ENCODE assay signal across 23 cellular contexts in the genomic region with DNA sequence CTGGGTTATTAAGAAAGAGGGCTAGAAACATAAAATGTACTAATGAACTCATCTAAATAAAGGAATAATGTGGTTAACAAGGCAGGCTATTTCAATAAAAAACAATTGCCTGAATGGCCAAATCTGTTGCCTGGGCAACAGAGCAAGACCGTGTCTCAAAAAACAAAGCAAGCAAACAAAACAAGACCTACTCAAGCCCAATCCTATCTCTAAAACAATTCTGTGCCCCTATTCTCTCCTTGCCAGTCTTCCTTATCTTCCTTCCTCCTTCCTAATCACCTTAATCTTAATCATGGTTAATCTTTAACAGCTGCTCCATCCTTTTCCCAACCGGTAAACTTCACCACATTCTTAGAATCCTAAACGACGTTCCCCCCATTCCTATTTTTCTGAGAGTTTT. TPM values are rescaled to one million over a fixed set of nuclear protein-coding genes. Genes with fewer than 3 reads are reported as not detected.
DNase-seq lines count a peak whose midpoint lies in the region; ATAC-seq and TF ChIP-seq lines count a peak whose summit lies in the region.
"Had no signal": no experiment of that assay in that cellular context is flagged by ENCODE, and none has a peak within 500 bp of the region (broad histone marks: within the 10 kb centered on the region; RNA-seq: fewer than 3 reads in every experiment).

No MANE protein-coding gene starts in this region.

- H3K4me3 ChIP-seq in HUES48 (ENCODE audit: low read depth, low read length) (no peak overlapping the region), endodermal cell (ENCODE audit: low read length) (no peak overlapping the region), trophoblast cell (ENCODE audit: low read depth, low read length) (no peak overlapping the region)
- H3K4me3 ChIP-seq: SJCRH30 had no signal

- no peak overlapping the region for H3K23ac ChIP-seq in trophoblast cell (ENCODE audit: low read length)

- peaks cover 3% of the 10 kb centered on the region for H3K79me1 ChIP-seq in trophoblast cell (ENCODE audit: low read length)

- H3K79me2 ChIP-seq in trophoblast cell (ENCODE audit: control insufficient read depth, insufficient read depth, low read length, poor library complexity) = no peaks in the 10 kb centered on the region

- H3K27me3 ChIP-seq in HUES48 (ENCODE audit: control insufficient read depth, insufficient read depth, low read length) (no peaks in the 10 kb centered on the region), endodermal cell (ENCODE audit: control insufficient read depth, insufficient read depth, low read length, poor library complexity, severe bottlenecking) (no peaks in the 10 kb centered on the region), trophoblast cell (ENCODE audit: insufficient read depth, low read length) (no peaks in the 10 kb centered on the region)

- H4K91ac ChIP-seq in trophoblast cell (ENCODE audit: low read depth, low read length) = no peak overlapping the region

- no peak overlapping the region for H2BK12ac ChIP-seq in trophoblast cell (ENCODE audit: low read length)

- H3K4me2 ChIP-seq in trophoblast cell (ENCODE audit: low read length) = no peak overlapping the region

- H2BK120ac ChIP-seq in trophoblast cell (ENCODE audit: insufficient read depth, low read length, poor library complexity) = no peak overlapping the region

- no peak overlapping the region for H2AFZ ChIP-seq in trophoblast cell (ENCODE audit: insufficient read depth, low read length, poor library complexity)

- WGBS in endodermal cell (ENCODE audit: insufficient coverage in 1 of 2, insufficient read length in 1 of 2), 2 experiments = 16 to 23% methylated on average over 1 to 3 of the region's 4 CpGs
- WGBS in trophoblast cell (ENCODE audit: extremely low coverage, insufficient coverage, insufficient read length) = 100% methylated on average over 3 of the region's 4 CpGs

- DNase-seq in DMS79 (lab: John Stamatoyannopoulos, UW) = peak; percentile 10
- DNase-seq in endodermal cell = peak; percentile 46
- peak; percentile 43 to 85 for DNase-seq in trophoblast cell
- DNase-seq in activated CD4-positive, alpha-beta T cell treated with anti-CD3 and anti-CD28 coated beads, Interleukin-2, amount 50 U/mL, for 1 hour = no peak
- DNase-seq in T-helper 17 cell = no peak
- no peak for DNase-seq in SIG-M5 treated with dmso at 0.1 percent for 504 hours (lab: John Stamatoyannopoulos, UW; ENCODE audit: unreplicated experiment)
- DNase-seq: C1 segment of cervical spinal cord; Calu3; CD8-positive, alpha-beta T cell; KBM-7; MM.1S; NCI-H1048; NCI-H1417 treated with DMSO at 0.1 percent for 48 hours; NCI-H187 treated with DMSO at 0.1 percent for 48 hours; NCI-H2171; NCI-H446; NCI-H526 treated with DMSO at 0.1 percent for 48 hours; SJCRH30; T-cell had no signal

- H3K27me3 Mint-ChIP-seq in endodermal cell (ENCODE audit: insufficient read depth) = no peaks in the 10 kb centered on the region
- peaks cover 82% of the 10 kb centered on the region for H3K27me3 Mint-ChIP-seq in T-helper 17 cell

- ATAC-seq in T-helper 17 cell = no peak
- no peak for ATAC-seq in HG02763 (IDR thresholded peaks at IDR 0.05; ENCODE audit: unreplicated experiment)
- ATAC-seq: CD8-positive, alpha-beta T cell; HepG2; Panc1; T-cell had no signal

- peak overlapping the region; percentile 91 for H3K27ac Mint-ChIP-seq in endodermal cell
- no peak overlapping the region for H3K27ac Mint-ChIP-seq in T-helper 17 cell
- H3K27ac Mint-ChIP-seq: CD8-positive, alpha-beta T cell; T-cell had no signal

- H4K12ac ChIP-seq in trophoblast cell (ENCODE audit: low read depth, low read length) = no peak overlapping the region

- H3K4me1 ChIP-seq in HUES48 (ENCODE audit: control insufficient read depth, insufficient read depth, low read length) (no peaks in the 10 kb centered on the region), endodermal cell (ENCODE audit: control insufficient read depth, insufficient read depth, low read length) (peaks cover 23% of the 10 kb centered on the region), trophoblast cell (ENCODE audit: control insufficient read depth in 1 of 2, insufficient read depth in 2 of 2, low read length in 2 of 2) (peaks cover 0 to 2% of the 10 kb centered on the region in 2 experiments)
- H3K4me1 ChIP-seq: SJCRH30 had no signal

- no peak overlapping the region for H4K8ac ChIP-seq in trophoblast cell (ENCODE audit: low read depth, low read length)

- TF ChIP-seq CTCF in endodermal cell (conservative IDR thresholded peaks at IDR 0.05) = no peak

- H3K9ac ChIP-seq in HUES48 (ENCODE audit: low read depth, low read length) (no peak overlapping the region), endodermal cell (ENCODE audit: extremely low read depth, low read length, poor library complexity, severe bottlenecking) (peak overlapping the region; percentile 3), trophoblast cell (ENCODE audit: low read length) (no peak overlapping the region)

- H2AK5ac ChIP-seq in trophoblast cell (ENCODE audit: low read length) = no peak overlapping the region

- H3K9me3 ChIP-seq in HUES48 (ENCODE audit: control insufficient read depth, insufficient read depth, low read length) (no peaks in the 10 kb centered on the region), endodermal cell (ENCODE audit: control insufficient read depth, low read length) (peaks cover 6% of the 10 kb centered on the region), trophoblast cell (ENCODE audit: insufficient read depth, low read depth, low read length) (no peaks in the 10 kb centered on the region), T-helper 17 cell (ENCODE audit: control insufficient read depth, low read length, poor library complexity, severe bottlenecking) (no peaks in the 10 kb centered on the region)
- H3K9me3 ChIP-seq: SJCRH30 had no signal

- no peak overlapping the region for H3K4me3 Mint-ChIP-seq in endodermal cell
- no peak overlapping the region for H3K4me3 Mint-ChIP-seq in T-helper 17 cell
- H3K4me3 Mint-ChIP-seq: CD8-positive, alpha-beta T cell; T-cell had no signal

- H3K27ac ChIP-seq in HUES48 (ENCODE audit: low read depth, low read length) (peak overlapping the region; percentile 20), endodermal cell (ENCODE audit: low read depth, low read length) (peak overlapping the region; percentile 26), trophoblast cell (ENCODE audit: low read depth, low read length) (no peak overlapping the region)
- H3K27ac ChIP-seq: SJCRH30 had no signal

- no peak overlapping the region for H2BK5ac ChIP-seq in trophoblast cell (ENCODE audit: low read depth, low read length, poor library complexity)

- H3K36me3 ChIP-seq in HUES48 (ENCODE audit: control insufficient read depth, insufficient read depth, low read length) (no peaks in the 10 kb centered on the region), endodermal cell (ENCODE audit: control insufficient read depth, insufficient read depth, low read length) (no peaks in the 10 kb centered on the region), trophoblast cell (ENCODE audit: control insufficient read depth in 1 of 2, insufficient read depth in 2 of 2, low read length in 2 of 2) (no peaks in the 10 kb centered on the region)
- H3K36me3 ChIP-seq: SJCRH30 had no signal

- no peak overlapping the region for H3K14ac ChIP-seq in trophoblast cell (ENCODE audit: low read length)

- peaks cover 37% of the 10 kb centered on the region for H3K4me1 Mint-ChIP-seq in endodermal cell
- peaks cover 4% of the 10 kb centered on the region for H3K4me1 Mint-ChIP-seq in T-helper 17 cell
- H3K4me1 Mint-ChIP-seq: T-cell had no signal

- H3K36me3 Mint-ChIP-seq in endodermal cell (ENCODE audit: low read depth) = no peaks in the 10 kb centered on the region
- peaks cover 6% of the 10 kb centered on the region for H3K36me3 Mint-ChIP-seq in T-helper 17 cell (ENCODE audit: low read depth)
- H3K36me3 Mint-ChIP-seq: CD8-positive, alpha-beta T cell; T-cell had no signal

- H3K4ac ChIP-seq in trophoblast cell (ENCODE audit: low read depth, low read length) = no peak overlapping the region

- H3K18ac ChIP-seq in trophoblast cell (ENCODE audit: low read length) = no peak overlapping the region

- H3K9me3 Mint-ChIP-seq in endodermal cell = no peaks in the 10 kb centered on the region
- H3K9me3 Mint-ChIP-seq: CD8-positive, alpha-beta T cell; T-cell had no signal

RNA-seq across cellular contexts. Expression of gene IGFL1, which starts 12.1 kb away (rescaled TPM):
- total RNA-seq in endodermal cell (not detected), T-helper 17 cell (not detected)
- polyA plus RNA-seq in endodermal cell (2013, experiment 1 of 2) = not detected
- not detected for polyA plus RNA-seq in endodermal cell (2013, experiment 2 of 2)
- 0.29 and 0.38 TPM in 2 replicates for polyA plus RNA-seq in trophoblast cell (2013)
- total RNA-seq: Calu3; CD8-positive, alpha-beta T cell; HepG2; SJCRH30; T-cell had no signal
- polyA plus RNA-seq: HepG2 had no signal

RNA-seq across cellular contexts. Expression of gene HIF3A, which starts 55.2 kb away (rescaled TPM):
- 10 to 100 TPM; 41.6 to 71.9 TPM for total RNA-seq in endodermal cell
- polyA plus RNA-seq in endodermal cell (2013, experiment 1 of 2) = 19.4 TPM
- polyA plus RNA-seq in endodermal cell (2013, experiment 2 of 2) = 18.3 TPM
- polyA plus RNA-seq in trophoblast cell (2013) = 7.6 and 9.8 TPM in 2 replicates
- not detected for total RNA-seq in T-helper 17 cell
- total RNA-seq: CD8-positive, alpha-beta T cell had no signal

Comparison
In these comparisons a context has a peak if more than half of its experiments do, and no peak if none do; other contexts are left out.
1. DNase-seq: peak in DMS79 (single experiment), endodermal cell (single experiment) and trophoblast cell (2 of 2); none in activated CD4-positive, alpha-beta T cell treated with anti-CD3 and anti-CD28 coated beads, Interleukin-2, amount 50 U/mL, for 1 hour (single experiment), T-helper 17 cell (0 of 3) and SIG-M5 treated with dmso at 0.1 percent for 504 hours (single experiment).
2. RNA of gene HIF3A, which starts 55.2 kb away (total RNA-seq): 41.6 to 71.9 TPM in endodermal cell; not detected in T-helper 17 cell; every median in the first group is over 10 times any median in the second.